In the genomic region with DNA sequence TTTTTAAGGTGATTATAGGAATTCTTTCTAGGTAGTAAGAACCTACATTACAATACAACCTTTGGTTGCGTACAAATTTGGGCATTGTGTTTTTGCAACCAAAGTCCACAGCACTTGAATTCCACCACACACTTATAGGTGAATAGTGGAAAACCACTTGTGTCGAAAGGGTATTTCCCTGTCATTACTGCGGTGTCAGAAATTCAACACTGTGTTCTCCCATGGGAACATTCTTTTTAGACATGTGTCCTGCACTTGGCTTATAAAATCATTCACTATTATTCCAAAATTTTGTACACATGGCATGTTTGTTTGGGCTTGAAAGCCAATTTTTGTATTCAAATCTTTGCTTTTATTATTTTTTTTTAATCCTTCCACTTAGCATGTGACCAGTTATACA, we compare ENCODE assay signal across 3 cellular contexts.
TF ChIP-seq lines count a peak whose summit lies in the region.

No MANE protein-coding gene starts in this region.

TF ChIP-seq in SK-N-SH, 30 proteins besides CTCF, POLR2A, EP300 and RAD21 (continued from another document):
- TF ChIP-seq TCF12 (IDR thresholded peaks at IDR 0.05) (no peak), POLR2AphosphoS5 (IDR thresholded peaks at IDR 0.05; ENCODE audit: low read depth, low read length) (no peak), MAX (IDR thresholded peaks at IDR 0.05; ENCODE audit: low read depth) (no peak), NFIC (IDR thresholded peaks at IDR 0.05; ENCODE audit: borderline replicate concordance) (no peak), ELF1 (IDR thresholded peaks at IDR 0.05) (no peak), RCOR1 (IDR thresholded peaks at IDR 0.05; ENCODE audit: low read length) (no peak), GABPA (IDR thresholded peaks at IDR 0.05; ENCODE audit: low read depth) (no peak), RFX5 (IDR thresholded peaks at IDR 0.05; ENCODE audit: low read length) (no peak), TAF1 (IDR thresholded peaks at IDR 0.05; ENCODE audit: borderline replicate concordance, low read depth, low read length) (no peak), ZBTB33 (IDR thresholded peaks at IDR 0.05; ENCODE audit: borderline replicate concordance, low read depth) (no peak)
- TF ChIP-seq, protein P1, sequence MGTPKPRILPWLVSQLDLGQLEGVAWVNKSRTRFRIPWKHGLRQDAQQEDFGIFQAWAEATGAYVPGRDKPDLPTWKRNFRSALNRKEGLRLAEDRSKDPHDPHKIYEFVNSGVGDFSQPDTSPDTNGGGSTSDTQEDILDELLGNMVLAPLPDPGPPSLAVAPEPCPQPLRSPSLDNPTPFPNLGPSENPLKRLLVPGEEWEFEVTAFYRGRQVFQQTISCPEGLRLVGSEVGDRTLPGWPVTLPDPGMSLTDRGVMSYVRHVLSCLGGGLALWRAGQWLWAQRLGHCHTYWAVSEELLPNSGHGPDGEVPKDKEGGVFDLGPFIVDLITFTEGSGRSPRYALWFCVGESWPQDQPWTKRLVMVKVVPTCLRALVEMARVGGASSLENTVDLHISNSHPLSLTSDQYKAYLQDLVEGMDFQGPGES (IDR thresholded peaks at IDR 0.05; ENCODE audit: low read depth, low read length): no peak

TF ChIP-seq in SK-N-SH treated with all-trans-retinoic acid at 6 μM for 48 hours, 23 proteins besides CTCF, POLR2A, EP300 and RAD21:
- TF ChIP-seq, protein P2, sequence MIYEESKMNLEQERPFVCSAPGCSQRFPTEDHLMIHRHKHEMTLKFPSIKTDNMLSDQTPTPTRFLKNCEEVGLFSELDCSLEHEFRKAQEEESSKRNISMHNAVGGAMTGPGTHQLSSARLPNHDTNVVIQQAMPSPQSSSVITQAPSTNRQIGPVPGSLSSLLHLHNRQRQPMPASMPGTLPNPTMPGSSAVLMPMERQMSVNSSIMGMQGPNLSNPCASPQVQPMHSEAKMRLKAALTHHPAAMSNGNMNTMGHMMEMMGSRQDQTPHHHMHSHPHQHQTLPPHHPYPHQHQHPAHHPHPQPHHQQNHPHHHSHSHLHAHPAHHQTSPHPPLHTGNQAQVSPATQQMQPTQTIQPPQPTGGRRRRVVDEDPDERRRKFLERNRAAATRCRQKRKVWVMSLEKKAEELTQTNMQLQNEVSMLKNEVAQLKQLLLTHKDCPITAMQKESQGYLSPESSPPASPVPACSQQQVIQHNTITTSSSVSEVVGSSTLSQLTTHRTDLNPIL (CRISPR knock-in tag; IDR thresholded peaks at IDR 0.05; ENCODE audit: low read depth): no peak
- no peak for TF ChIP-seq ARNTL (CRISPR knock-in tag; IDR thresholded peaks at IDR 0.05; ENCODE audit: borderline replicate concordance, low read depth)
- no peak for TF ChIP-seq GLIS3 (CRISPR knock-in tag; IDR thresholded peaks at IDR 0.05)
- no peak for TF ChIP-seq PPARA (CRISPR knock-in tag; IDR thresholded peaks at IDR 0.05; ENCODE audit: borderline replicate concordance)
- TF ChIP-seq ISL1 (CRISPR knock-in tag; IDR thresholded peaks at IDR 0.05): no peak
- TF ChIP-seq ZC3H10 (CRISPR knock-in tag; IDR thresholded peaks at IDR 0.05): no peak
- TF ChIP-seq BACH2 (CRISPR knock-in tag; IDR thresholded peaks at IDR 0.05; ENCODE audit: borderline replicate concordance): no peak

TF ChIP-seq in GM12878, 131 proteins besides CTCF, POLR2A, EP300 and RAD21 (continued from another document):
- TF ChIP-seq, protein P3, sequence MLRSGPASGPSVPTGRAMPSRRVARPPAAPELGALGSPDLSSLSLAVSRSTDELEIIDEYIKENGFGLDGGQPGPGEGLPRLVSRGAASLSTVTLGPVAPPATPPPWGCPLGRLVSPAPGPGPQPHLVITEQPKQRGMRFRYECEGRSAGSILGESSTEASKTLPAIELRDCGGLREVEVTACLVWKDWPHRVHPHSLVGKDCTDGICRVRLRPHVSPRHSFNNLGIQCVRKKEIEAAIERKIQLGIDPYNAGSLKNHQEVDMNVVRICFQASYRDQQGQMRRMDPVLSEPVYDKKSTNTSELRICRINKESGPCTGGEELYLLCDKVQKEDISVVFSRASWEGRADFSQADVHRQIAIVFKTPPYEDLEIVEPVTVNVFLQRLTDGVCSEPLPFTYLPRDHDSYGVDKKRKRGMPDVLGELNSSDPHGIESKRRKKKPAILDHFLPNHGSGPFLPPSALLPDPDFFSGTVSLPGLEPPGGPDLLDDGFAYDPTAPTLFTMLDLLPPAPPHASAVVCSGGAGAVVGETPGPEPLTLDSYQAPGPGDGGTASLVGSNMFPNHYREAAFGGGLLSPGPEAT (IDR thresholded peaks at IDR 0.05; ENCODE audit: low read depth): peak; percentile 37; the same call in 1 of the 2 replicates
- TF ChIP-seq BHLHE40 (IDR thresholded peaks at IDR 0.05; ENCODE audit: borderline replicate concordance in 1 of 2, low read depth in 2 of 2, low read length in 1 of 2): 0 out of 4 replicates have a peak, but pooled peaks of 1 of the 2 experiments have one; percentile 10
- TF ChIP-seq BACH1 (IDR thresholded peaks at IDR 0.05; ENCODE audit: borderline replicate concordance): no peak; the same call in 1 of the 2 replicates
- TF ChIP-seq MEF2B (IDR thresholded peaks at IDR 0.05; ENCODE audit: partially characterized antibody, poor library complexity, severe bottlenecking): peak; percentile 87
- TF ChIP-seq NFXL1 (IDR thresholded peaks at IDR 0.05; ENCODE audit: borderline replicate concordance): no peak
- no peak for TF ChIP-seq ETV6 (conservative IDR thresholded peaks at IDR 0.05 in 1 of 2, IDR thresholded peaks at IDR 0.05 in 1 of 2; ENCODE audit: borderline replicate concordance in 1 of 2, low read depth in 1 of 2)
- 0 out of 2 replicates have a peak, but pooled peaks have one; percentile 14 for TF ChIP-seq RUNX3 (IDR thresholded peaks at IDR 0.05; ENCODE audit: low read length)
- TF ChIP-seq EGR1 (IDR thresholded peaks at IDR 0.05; ENCODE audit: borderline replicate concordance in 1 of 2, low read depth in 2 of 2, low read length in 2 of 2): no peak
- TF ChIP-seq MAX (IDR thresholded peaks at IDR 0.05; ENCODE audit: low read depth, low read length): no peak
- TF ChIP-seq MTA2 (IDR thresholded peaks at IDR 0.05; ENCODE audit: low read depth): peak; percentile 50; the same call in 1 of the 2 replicates
- no peak for TF ChIP-seq PAX5 (IDR thresholded peaks at IDR 0.05; ENCODE audit: borderline replicate concordance, low read depth, low read length)
- TF ChIP-seq STAT1 (conservative IDR thresholded peaks at IDR 0.05): no peak
- no peak for TF ChIP-seq GATAD2B (conservative IDR thresholded peaks at IDR 0.05; ENCODE audit: low read depth)
- peak; percentile 31 to 63; a peak in 2 of 4 replicates for TF ChIP-seq IKZF2 (IDR thresholded peaks at IDR 0.05)
- no peak for TF ChIP-seq PML (IDR thresholded peaks at IDR 0.05; ENCODE audit: low read length)
- TF ChIP-seq BRCA1 (IDR thresholded peaks at IDR 0.05; ENCODE audit: low read depth, low read length): no peak
- no peak for TF ChIP-seq ZBED1 (IDR thresholded peaks at IDR 0.05; ENCODE audit: borderline replicate concordance)
- TF ChIP-seq, protein P4, sequence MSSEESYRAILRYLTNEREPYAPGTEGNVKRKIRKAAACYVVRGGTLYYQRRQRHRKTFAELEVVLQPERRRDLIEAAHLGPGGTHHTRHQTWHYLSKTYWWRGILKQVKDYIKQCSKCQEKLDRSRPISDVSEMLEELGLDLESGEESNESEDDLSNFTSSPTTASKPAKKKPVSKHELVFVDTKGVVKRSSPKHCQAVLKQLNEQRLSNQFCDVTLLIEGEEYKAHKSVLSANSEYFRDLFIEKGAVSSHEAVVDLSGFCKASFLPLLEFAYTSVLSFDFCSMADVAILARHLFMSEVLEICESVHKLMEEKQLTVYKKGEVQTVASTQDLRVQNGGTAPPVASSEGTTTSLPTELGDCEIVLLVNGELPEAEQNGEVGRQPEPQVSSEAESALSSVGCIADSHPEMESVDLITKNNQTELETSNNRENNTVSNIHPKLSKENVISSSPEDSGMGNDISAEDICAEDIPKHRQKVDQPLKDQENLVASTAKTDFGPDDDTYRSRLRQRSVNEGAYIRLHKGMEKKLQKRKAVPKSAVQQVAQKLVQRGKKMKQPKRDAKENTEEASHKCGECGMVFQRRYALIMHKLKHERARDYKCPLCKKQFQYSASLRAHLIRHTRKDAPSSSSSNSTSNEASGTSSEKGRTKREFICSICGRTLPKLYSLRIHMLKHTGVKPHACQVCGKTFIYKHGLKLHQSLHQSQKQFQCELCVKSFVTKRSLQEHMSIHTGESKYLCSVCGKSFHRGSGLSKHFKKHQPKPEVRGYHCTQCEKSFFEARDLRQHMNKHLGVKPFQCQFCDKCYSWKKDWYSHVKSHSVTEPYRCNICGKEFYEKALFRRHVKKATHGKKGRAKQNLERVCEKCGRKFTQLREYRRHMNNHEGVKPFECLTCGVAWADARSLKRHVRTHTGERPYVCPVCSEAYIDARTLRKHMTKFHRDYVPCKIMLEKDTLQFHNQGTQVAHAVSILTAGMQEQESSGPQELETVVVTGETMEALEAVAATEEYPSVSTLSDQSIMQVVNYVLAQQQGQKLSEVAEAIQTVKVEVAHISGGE (CRISPR knock-in tag; IDR thresholded peaks at IDR 0.05): no peak
TF ChIP-seq in GM12878: peak in this region for 7.
